Comparison of ENCODE assay signal across 1 cellular context in genomic region chr4:996030-996993, GRCh38.
TF ChIP-seq lines count a peak whose summit lies in the region.

No MANE protein-coding gene starts in this region.

TF ChIP-seq in HepG2, 621 proteins besides CTCF, POLR2A, EP300 and RAD21 (continued from another document):
- no peak for TF ChIP-seq HMGXB3 (CRISPR knock-in tag; IDR thresholded peaks at IDR 0.05; ENCODE audit: borderline replicate concordance)
- TF ChIP-seq TP53 (CRISPR knock-in tag; conservative IDR thresholded peaks at IDR 0.05), result no peak
- TF ChIP-seq ZNF329 (CRISPR knock-in tag; IDR thresholded peaks at IDR 0.05; ENCODE audit: low read depth), result no peak
- TF ChIP-seq HDAC2 (CRISPR knock-in tag; IDR thresholded peaks at IDR 0.05), result no peak
- TF ChIP-seq MAZ (IDR thresholded peaks at IDR 0.05; ENCODE audit: borderline replicate concordance, low read depth, low read length), result no peak
- no peak for TF ChIP-seq MAZ (CRISPR knock-in tag; IDR thresholded peaks at IDR 0.05; ENCODE audit: low read depth)
- TF ChIP-seq FOXA1 (IDR thresholded peaks at IDR 0.05), result no peak
- no peak for TF ChIP-seq FOXA1 (CRISPR knock-in tag; IDR thresholded peaks at IDR 0.05)
- no peak for TF ChIP-seq MTF1 (CRISPR knock-in tag; IDR thresholded peaks at IDR 0.05)
- TF ChIP-seq HNRNPUL1 (IDR thresholded peaks at IDR 0.05; ENCODE audit: low read depth, low read length), result no peak
- no peak for TF ChIP-seq ZNF839 (CRISPR knock-in tag; IDR thresholded peaks at IDR 0.05; ENCODE audit: borderline replicate concordance)
- TF ChIP-seq SRSF9 (IDR thresholded peaks at IDR 0.05; ENCODE audit: borderline replicate concordance, insufficient read depth, low read depth, low read length, poor library complexity, severe bottlenecking), result no peak
- TF ChIP-seq ARNTL (CRISPR knock-in tag; IDR thresholded peaks at IDR 0.05), result no peak
- no peak for TF ChIP-seq ZNF567 (CRISPR knock-in tag; IDR thresholded peaks at IDR 0.05; ENCODE audit: borderline replicate concordance)
- no peak for TF ChIP-seq KLF11 (CRISPR knock-in tag; IDR thresholded peaks at IDR 0.05)
- no peak for TF ChIP-seq ATF6 (CRISPR knock-in tag; conservative IDR thresholded peaks at IDR 0.05)
- 0 out of 2 replicates have a peak, but pooled peaks have one; percentile 8 for TF ChIP-seq SAP130 (CRISPR knock-in tag; IDR thresholded peaks at IDR 0.05; ENCODE audit: low read depth)
- TF ChIP-seq TOPORS (CRISPR knock-in tag; IDR thresholded peaks at IDR 0.05), result no peak
- TF ChIP-seq ZNF546 (CRISPR knock-in tag; conservative IDR thresholded peaks at IDR 0.05), result no peak
- TF ChIP-seq, protein P1, sequence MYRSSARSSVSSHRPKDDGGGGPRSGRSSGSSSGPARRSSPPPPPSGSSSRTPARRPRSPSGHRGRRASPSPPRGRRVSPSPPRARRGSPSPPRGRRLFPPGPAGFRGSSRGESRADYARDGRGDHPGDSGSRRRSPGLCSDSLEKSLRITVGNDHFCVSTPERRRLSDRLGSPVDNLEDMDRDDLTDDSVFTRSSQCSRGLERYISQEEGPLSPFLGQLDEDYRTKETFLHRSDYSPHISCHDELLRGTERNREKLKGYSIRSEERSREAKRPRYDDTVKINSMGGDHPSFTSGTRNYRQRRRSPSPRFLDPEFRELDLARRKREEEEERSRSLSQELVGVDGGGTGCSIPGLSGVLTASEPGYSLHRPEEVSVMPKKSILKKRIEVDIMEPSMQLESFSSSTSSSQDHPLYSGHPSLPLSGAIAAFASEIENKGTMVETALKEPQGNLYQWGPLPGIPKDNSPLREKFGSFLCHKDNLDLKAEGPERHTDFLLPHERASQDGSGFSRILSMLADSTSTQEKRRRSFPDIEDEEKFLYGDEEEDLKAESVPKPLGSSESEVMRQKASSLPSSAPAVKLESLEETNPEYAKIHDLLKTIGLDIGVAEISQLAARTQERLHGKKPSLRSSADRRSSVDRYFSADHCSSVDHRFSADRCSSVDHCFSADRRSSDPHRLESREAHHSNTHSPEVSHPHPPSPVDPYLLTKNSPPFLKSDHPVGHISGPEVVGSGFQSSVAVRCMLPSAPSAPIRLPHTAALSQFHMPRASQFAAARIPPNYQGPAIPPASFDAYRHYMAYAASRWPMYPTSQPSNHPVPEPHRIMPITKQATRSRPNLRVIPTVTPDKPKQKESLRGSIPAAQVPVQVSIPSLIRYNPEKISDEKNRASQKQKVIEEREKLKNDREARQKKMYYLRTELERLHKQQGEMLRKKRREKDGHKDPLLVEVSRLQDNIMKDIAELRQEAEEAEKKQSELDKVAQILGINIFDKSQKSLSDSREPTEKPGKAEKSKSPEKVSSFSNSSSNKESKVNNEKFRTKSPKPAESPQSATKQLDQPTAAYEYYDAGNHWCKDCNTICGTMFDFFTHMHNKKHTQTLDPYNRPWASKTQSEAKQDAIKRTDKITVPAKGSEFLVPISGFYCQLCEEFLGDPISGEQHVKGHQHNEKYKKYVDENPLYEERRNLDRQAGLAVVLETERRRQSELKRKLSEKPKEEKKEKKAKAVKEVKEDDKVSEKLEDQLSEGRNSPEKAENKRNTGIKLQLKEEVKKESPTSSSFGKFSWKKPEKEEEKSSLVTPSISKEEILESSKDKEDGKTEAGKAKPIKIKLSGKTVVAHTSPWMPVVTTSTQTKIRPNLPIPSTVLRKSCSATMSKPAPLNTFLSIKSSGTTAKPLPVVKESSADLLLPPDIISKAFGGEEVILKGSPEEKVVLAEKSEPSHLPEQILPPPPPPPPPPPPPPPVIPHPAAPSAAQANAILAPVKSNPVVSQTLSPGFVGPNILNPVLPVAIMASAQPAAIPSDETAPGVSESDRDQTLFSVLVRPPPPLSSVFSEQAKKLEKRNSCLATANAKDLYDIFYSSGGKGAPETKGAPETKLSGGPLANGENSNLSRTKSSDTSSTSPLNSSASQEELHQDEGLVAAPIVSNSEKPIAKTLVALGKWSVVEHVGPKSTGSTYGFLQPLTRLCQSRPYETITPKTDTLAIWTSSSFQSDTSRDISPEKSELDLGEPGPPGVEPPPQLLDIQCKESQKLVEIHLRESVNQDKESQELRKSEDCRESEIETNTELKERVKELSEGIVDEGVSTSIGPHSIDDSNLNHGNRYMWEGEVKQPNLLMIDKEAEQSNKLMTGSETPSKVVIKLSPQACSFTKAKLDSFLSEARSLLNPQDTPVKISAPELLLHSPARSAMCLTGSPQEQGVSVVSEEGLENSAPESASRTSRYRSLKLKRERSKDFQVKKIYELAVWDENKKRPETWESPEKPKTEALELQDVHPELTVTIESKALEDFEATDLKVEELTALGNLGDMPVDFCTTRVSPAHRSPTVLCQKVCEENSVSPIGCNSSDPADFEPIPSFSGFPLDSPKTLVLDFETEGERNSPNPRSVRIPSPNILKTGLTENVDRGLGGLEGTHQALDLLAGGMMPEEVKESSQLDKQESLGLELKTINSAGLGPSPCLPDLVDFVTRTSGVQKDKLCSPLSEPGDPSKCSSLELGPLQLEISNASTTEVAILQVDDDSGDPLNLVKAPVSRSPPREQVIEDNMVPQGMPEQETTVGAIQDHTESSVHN (CRISPR knock-in tag; IDR thresholded peaks at IDR 0.05), result no peak
- no peak for TF ChIP-seq ZBTB37 (CRISPR knock-in tag; IDR thresholded peaks at IDR 0.05)
- TF ChIP-seq MAF1 (CRISPR knock-in tag; IDR thresholded peaks at IDR 0.05; ENCODE audit: borderline replicate concordance), result no peak
- 0 out of 2 replicates have a peak, but pooled peaks have one; percentile 0 for TF ChIP-seq UBTF (CRISPR knock-in tag; IDR thresholded peaks at IDR 0.05)
